Comparison of ENCODE assay signal across 17 cellular contexts in the genomic region with DNA sequence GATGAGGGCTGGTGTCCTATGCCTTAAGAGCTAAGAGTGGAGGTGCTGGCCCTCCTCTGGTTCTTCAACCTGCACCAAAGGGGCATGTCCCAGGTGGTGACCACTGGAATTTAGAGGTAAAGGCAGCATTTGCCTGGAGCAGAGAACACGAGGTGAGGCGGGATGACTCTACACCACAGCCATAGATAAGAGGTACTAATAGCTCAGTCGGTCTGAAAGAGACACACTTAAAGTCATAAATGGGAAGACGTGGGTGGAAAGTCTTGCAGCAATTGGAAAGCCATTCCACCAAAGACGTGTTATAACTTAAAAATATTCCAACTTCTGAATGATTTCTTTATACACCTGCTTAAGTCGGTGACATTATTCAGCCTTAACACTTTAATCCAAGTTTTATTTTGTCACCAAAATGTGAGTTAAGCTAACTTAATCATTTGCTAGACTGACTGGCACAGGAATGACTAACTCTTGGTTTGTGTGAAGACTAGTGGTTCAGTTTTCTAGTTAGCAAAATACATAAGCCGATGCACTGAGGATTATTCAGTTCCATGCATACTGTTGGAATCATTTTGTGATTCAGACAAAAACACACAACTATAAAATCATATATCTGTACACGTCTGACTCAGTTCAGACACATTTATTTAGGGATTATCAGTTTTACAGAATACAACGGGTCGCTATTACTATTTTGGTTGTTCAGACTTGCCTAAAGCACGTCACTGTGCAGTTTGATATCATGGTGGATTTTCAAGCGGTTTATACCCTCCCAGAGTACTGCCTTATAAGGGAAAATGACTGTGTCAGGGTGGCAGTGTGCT.
"Had no signal": no experiment of that assay in that cellular context is flagged by ENCODE, and none has a peak within 500 bp of the region (broad histone marks: within the 10 kb centered on the region; RNA-seq: fewer than 3 reads in every experiment).

No MANE protein-coding gene starts in this region.

- H3K27me3 Mint-ChIP-seq: activated CD4-positive, alpha-beta T cell treated with anti-CD3 and anti-CD28 coated beads, Interleukin-2, amount 10 ng/mL, durations not matched to agents 7 days and 5 days had no signal

- H3K9me3 Mint-ChIP-seq: activated CD4-positive, alpha-beta T cell treated with anti-CD3 and anti-CD28 coated beads, Interleukin-2, amount 10 ng/mL, durations not matched to agents 7 days and 5 days; activated naive CD4-positive, alpha-beta T cell treated with anti-CD3 and anti-CD28 coated beads, Interleukin-2, amount 10 ng/mL, durations not matched to agents 7 days and 5 days; activated T-helper 2 cell treated with anti-CD3 and anti-CD28 coated beads, Interferon-gamma antibody, Interleukin-2, Interleukin-4, amounts not matched to agents 10 μg/mL and 5 μg/mL and 100 μg/mL, durations not matched to agents 14 hours and 24 hours and 36 hours; naive thymus-derived CD8-positive, alpha-beta T cell had no signal

- DNase-seq: activated CD4-positive, alpha-beta T cell treated with anti-CD3 and anti-CD28 coated beads, Interleukin-2, amount 10 ng/mL, durations not matched to agents 7 days and 5 days; activated CD4-positive, CD25-positive, alpha-beta regulatory T cell; activated naive CD4-positive, alpha-beta T cell treated with anti-CD3 and anti-CD28 coated beads, Interleukin-2, amount 10 ng/mL, durations not matched to agents 7 days and 5 days; activated T-cell treated with anti-CD3 and anti-CD28 coated beads for 4 hours; adrenal gland; central memory CD4-positive, alpha-beta T cell; cortex of kidney; effector CD8-positive, alpha-beta T cell; mucosa of descending colon; naive thymus-derived CD8-positive, alpha-beta T cell; nucleus accumbens; stimulated activated CD4-positive, alpha-beta T cell treated with anti-CD3 and anti-CD28 coated beads, Interleukin-4, amount 100 ng/mL, for 1 hour; stomach; T-helper 2 cell; uterus had no signal

- H3K27ac ChIP-seq: adrenal gland, thoracic aorta, uterus had no signal

- H3K4me3 Mint-ChIP-seq: activated CD4-positive, alpha-beta T cell treated with anti-CD3 and anti-CD28 coated beads, Interleukin-2, amount 10 ng/mL, durations not matched to agents 7 days and 5 days; activated naive CD4-positive, alpha-beta T cell treated with anti-CD3 and anti-CD28 coated beads, Interleukin-2, amount 10 ng/mL, durations not matched to agents 7 days and 5 days had no signal

- H3K36me3 Mint-ChIP-seq: activated naive CD4-positive, alpha-beta T cell treated with anti-CD3 and anti-CD28 coated beads, Interleukin-2, amount 10 ng/mL, durations not matched to agents 7 days and 5 days; naive thymus-derived CD8-positive, alpha-beta T cell had no signal

- H3K9me3 ChIP-seq: adrenal gland, mucosa of descending colon, stomach, thoracic aorta, uterus had no signal

- H3K27ac Mint-ChIP-seq: activated CD4-positive, alpha-beta T cell treated with anti-CD3 and anti-CD28 coated beads, Interleukin-2, amount 10 ng/mL, durations not matched to agents 7 days and 5 days; activated naive CD4-positive, alpha-beta T cell treated with anti-CD3 and anti-CD28 coated beads, Interleukin-2, amount 10 ng/mL, durations not matched to agents 7 days and 5 days; activated T-helper 2 cell treated with anti-CD3 and anti-CD28 coated beads, Interferon-gamma antibody, Interleukin-2, Interleukin-4, amounts not matched to agents 10 μg/mL and 5 μg/mL and 100 μg/mL, durations not matched to agents 14 hours and 24 hours and 36 hours; naive thymus-derived CD8-positive, alpha-beta T cell had no signal

- H3K4me1 ChIP-seq: uterus had no signal

- H3K27me3 ChIP-seq: adrenal gland, stomach, uterus had no signal

- ATAC-seq: mucosa of descending colon; naive thymus-derived CD8-positive, alpha-beta T cell had no signal

- H3K36me3 ChIP-seq: adrenal gland, stomach, thoracic aorta, uterus had no signal

- H3K4me3 ChIP-seq: adrenal gland, mucosa of descending colon, stomach, thoracic aorta, uterus had no signal
